ENCODE assay signal across 17 cellular contexts in genomic region chr5:28156981-28157380, GRCh38.
"Had no signal": no experiment of that assay in that cellular context is flagged by ENCODE, and none has a peak within 500 bp of the region (broad histone marks: within the 10 kb centered on the region; RNA-seq: fewer than 3 reads in every experiment).

No MANE protein-coding gene starts in this region.

- FAIRE-seq: bronchial epithelial cell had no signal

- H3K27me3 ChIP-seq: dorsolateral prefrontal cortex, esophagus muscularis mucosa, neutrophil, right atrium auricular region, thyroid gland, vagina had no signal

- ATAC-seq: activated T-helper 17 cell treated with anti-CD3 and anti-CD28 coated beads, Interleukin-2, amount 50 U/mL, for 72 hours; left cardiac atrium; stimulated activated effector memory CD8-positive, alpha-beta T cell treated with anti-CD3 and anti-CD28 coated beads, Interleukin-12 subunit alpha, Interleukin-12 subunit beta, amount 100 ng/mL, for 72 hours had no signal

- H3K36me3 ChIP-seq: esophagus muscularis mucosa, neutrophil, right atrium auricular region, thyroid gland, vagina had no signal

- H3K4me3 ChIP-seq: dorsolateral prefrontal cortex, esophagus muscularis mucosa, lung, right atrium auricular region, thyroid gland, vagina had no signal

- DNase-seq: activated CD4-positive, alpha-beta T cell treated with anti-CD3 and anti-CD28 coated beads for 4 hours; activated naive CD4-positive, alpha-beta T cell treated with anti-CD3 and anti-CD28 coated beads, Interleukin-2, amount 50 U/mL, for 16 hours; amniotic stem cell; dorsolateral prefrontal cortex; left cardiac atrium; midbrain; naive B cell; T-helper 1 cell; thyroid gland had no signal
